In genomic region chr4:182068920-182069319, GRCh38 we compare ENCODE assay signal across 32 cellular contexts.
"Had no signal": no experiment of that assay in that cellular context is flagged by ENCODE, and none has a peak within 500 bp of the region (broad histone marks: within the 10 kb centered on the region; RNA-seq: fewer than 3 reads in every experiment).

No MANE protein-coding gene starts in this region.

- H3K36me3 Mint-ChIP-seq: activated CD4-positive, alpha-beta memory T cell treated with anti-CD3 and anti-CD28 coated beads for 36 hours; activated naive CD4-positive, alpha-beta T cell treated with anti-CD3 and anti-CD28 coated beads, Interleukin-2, amount 10 ng/mL, durations not matched to agents 7 days and 5 days; activated naive CD4-positive, alpha-beta T cell treated with anti-CD3 and anti-CD28 coated beads, Interleukin-2, amount 50 U/mL, for 24 hours; activated naive CD8-positive, alpha-beta T cell; activated naive CD8-positive, alpha-beta T cell treated with anti-CD3 and anti-CD28 coated beads, Interleukin-2, amount 10 ng/mL, durations not matched to agents 7 days and 5 days; brain had no signal

- H3K27ac Mint-ChIP-seq: activated B cell treated with CpG ODN at 0.5 μM for 24 hours; activated CD4-positive, alpha-beta memory T cell treated with anti-CD3 and anti-CD28 coated beads for 36 hours; activated CD4-positive, alpha-beta T cell treated with anti-CD3 and anti-CD28 coated beads, Interleukin-2, amount 10 ng/mL, durations not matched to agents 24 days and 14 days; activated CD8-positive, alpha-beta T cell treated with anti-CD3 and anti-CD28 coated beads for 36 hours; activated naive CD4-positive, alpha-beta T cell treated with anti-CD3 and anti-CD28 coated beads, Interleukin-2, amount 10 ng/mL, durations not matched to agents 7 days and 5 days; activated naive CD4-positive, alpha-beta T cell treated with anti-CD3 and anti-CD28 coated beads, Interleukin-2, amount 50 U/mL, for 24 hours; activated naive CD8-positive, alpha-beta T cell; activated naive CD8-positive, alpha-beta T cell treated with anti-CD3 and anti-CD28 coated beads, Interleukin-2, amount 10 ng/mL, durations not matched to agents 7 days and 5 days; activated naive CD8-positive, alpha-beta T cell treated with anti-CD3 and anti-CD28 coated beads, Interleukin-2, amount 50 U/mL, for 24 hours; activated T-cell treated with anti-CD3 and anti-CD28 coated beads, Interleukin-2, amount 50 U/mL, for 24 hours; activated T-helper 2 cell treated with anti-CD3 and anti-CD28 coated beads, Interferon-gamma antibody, Interleukin-2, Interleukin-4, amounts not matched to agents 10 μg/mL and 5 μg/mL and 100 μg/mL, durations not matched to agents 14 hours and 24 hours and 36 hours; brain; T-helper 1 cell treated with Interleukin-12 subunit alpha and Interleukin-12 subunit beta and Interleukin-4 antibody, amounts not matched to agents 30 μg/mL and 1 μg/mL, for 36 hours; T-helper 2 cell treated with Interferon-gamma antibody and Interleukin-4, amounts not matched to agents 5 μg/mL and 100 μg/mL, for 36 hours had no signal

- ATAC-seq: activated CD8-positive, alpha-beta T cell treated with anti-CD3 and anti-CD28 coated beads for 36 hours; activated naive CD8-positive, alpha-beta T cell treated with anti-CD3 and anti-CD28 coated beads, Interleukin-2, amount 50 U/mL, for 24 hours had no signal

- H3K9me3 Mint-ChIP-seq: activated CD4-positive, alpha-beta T cell treated with anti-CD3 and anti-CD28 coated beads, Interleukin-2, amount 10 ng/mL, durations not matched to agents 24 days and 14 days; activated naive CD4-positive, alpha-beta T cell treated with anti-CD3 and anti-CD28 coated beads, Interleukin-2, amount 50 U/mL, for 24 hours; activated T-helper 2 cell treated with anti-CD3 and anti-CD28 coated beads, Interferon-gamma antibody, Interleukin-2, Interleukin-4, amounts not matched to agents 10 μg/mL and 5 μg/mL and 100 μg/mL, durations not matched to agents 14 hours and 24 hours and 36 hours; T-helper 1 cell treated with Interleukin-12 subunit alpha and Interleukin-12 subunit beta and Interleukin-4 antibody, amounts not matched to agents 30 μg/mL and 1 μg/mL, for 36 hours; T-helper 2 cell treated with Interferon-gamma antibody and Interleukin-4, amounts not matched to agents 5 μg/mL and 100 μg/mL, for 36 hours had no signal

- H3K9me3 ChIP-seq: ascending aorta had no signal

- H3K4me3 ChIP-seq: ascending aorta, cardiac muscle cell had no signal

- H3K36me3 ChIP-seq: ascending aorta, cardiac muscle cell had no signal

- H3K27me3 Mint-ChIP-seq: activated B cell treated with CpG ODN at 0.5 μM for 24 hours; activated CD4-positive, alpha-beta memory T cell treated with anti-CD3 and anti-CD28 coated beads for 36 hours; activated CD4-positive, alpha-beta T cell treated with anti-CD3 and anti-CD28 coated beads, Interleukin-2, amount 10 ng/mL, durations not matched to agents 24 days and 14 days; activated naive CD4-positive, alpha-beta T cell treated with anti-CD3 and anti-CD28 coated beads, Interleukin-2, amount 10 ng/mL, durations not matched to agents 7 days and 5 days; activated naive CD4-positive, alpha-beta T cell treated with anti-CD3 and anti-CD28 coated beads, Interleukin-2, amount 50 U/mL, for 24 hours; activated naive CD8-positive, alpha-beta T cell; activated naive CD8-positive, alpha-beta T cell treated with anti-CD3 and anti-CD28 coated beads, Interleukin-2, amount 10 ng/mL, durations not matched to agents 7 days and 5 days; activated naive CD8-positive, alpha-beta T cell treated with anti-CD3 and anti-CD28 coated beads, Interleukin-2, amount 50 U/mL, for 24 hours; activated T-cell treated with anti-CD3 and anti-CD28 coated beads, Interleukin-2, amount 50 U/mL, for 24 hours had no signal

- H3K27ac ChIP-seq: ascending aorta, cardiac muscle cell, VCaP had no signal

- H3K4me1 Mint-ChIP-seq: activated B cell treated with CpG ODN at 0.5 μM for 24 hours; activated CD4-positive, alpha-beta T cell treated with anti-CD3 and anti-CD28 coated beads, Interleukin-2, amount 10 ng/mL, durations not matched to agents 24 days and 14 days; activated naive CD4-positive, alpha-beta T cell treated with anti-CD3 and anti-CD28 coated beads, Interleukin-2, amount 10 ng/mL, durations not matched to agents 7 days and 5 days; activated naive CD4-positive, alpha-beta T cell treated with anti-CD3 and anti-CD28 coated beads, Interleukin-2, amount 50 U/mL, for 24 hours; activated naive CD8-positive, alpha-beta T cell treated with anti-CD3 and anti-CD28 coated beads, Interleukin-2, amount 10 ng/mL, durations not matched to agents 7 days and 5 days; activated naive CD8-positive, alpha-beta T cell treated with anti-CD3 and anti-CD28 coated beads, Interleukin-2, amount 50 U/mL, for 24 hours; brain had no signal

- H3K4me3 Mint-ChIP-seq: activated B cell treated with CpG ODN at 0.5 μM for 24 hours; activated CD4-positive, alpha-beta memory T cell treated with anti-CD3 and anti-CD28 coated beads for 36 hours; activated CD4-positive, alpha-beta T cell treated with anti-CD3 and anti-CD28 coated beads, Interleukin-2, amount 10 ng/mL, durations not matched to agents 24 days and 14 days; activated CD8-positive, alpha-beta T cell treated with anti-CD3 and anti-CD28 coated beads for 36 hours; activated naive CD4-positive, alpha-beta T cell treated with anti-CD3 and anti-CD28 coated beads, Interleukin-2, amount 10 ng/mL, durations not matched to agents 7 days and 5 days; activated naive CD4-positive, alpha-beta T cell treated with anti-CD3 and anti-CD28 coated beads, Interleukin-2, amount 50 U/mL, for 24 hours; activated naive CD8-positive, alpha-beta T cell; activated naive CD8-positive, alpha-beta T cell treated with anti-CD3 and anti-CD28 coated beads, Interleukin-2, amount 10 ng/mL, durations not matched to agents 7 days and 5 days; activated naive CD8-positive, alpha-beta T cell treated with anti-CD3 and anti-CD28 coated beads, Interleukin-2, amount 50 U/mL, for 24 hours; activated T-cell treated with anti-CD3 and anti-CD28 coated beads, Interleukin-2, amount 50 U/mL, for 24 hours; brain; T-helper 1 cell treated with Interleukin-12 subunit alpha and Interleukin-12 subunit beta and Interleukin-4 antibody, amounts not matched to agents 30 μg/mL and 1 μg/mL, for 36 hours; T-helper 2 cell treated with Interferon-gamma antibody and Interleukin-4, amounts not matched to agents 5 μg/mL and 100 μg/mL, for 36 hours had no signal

- DNase-seq: activated B cell treated with CpG ODN at 0.5 μM for 24 hours; activated CD4-positive, alpha-beta memory T cell treated with anti-CD3 and anti-CD28 coated beads for 36 hours; activated CD4-positive, alpha-beta T cell treated with anti-CD3 and anti-CD28 coated beads for 4 hours; activated CD4-positive, alpha-beta T cell treated with anti-CD3 and anti-CD28 coated beads, Interleukin-2, amount 10 ng/mL, durations not matched to agents 24 days and 14 days; activated CD4-positive, alpha-beta T cell treated with anti-CD3 and anti-CD28 coated beads, Interleukin-2, amount 50 U/mL, for 1 hour; activated CD4-positive, alpha-beta T cell treated with anti-CD3 and anti-CD28 coated beads, Interleukin-2, amount 50 U/mL, for 4 hours; activated CD4-positive, CD25-positive, alpha-beta regulatory T cell treated with anti-CD3 and anti-CD28 coated beads, Interleukin-2, amount 50 U/mL, for 72 hours; activated CD8-positive, alpha-beta memory T cell treated with anti-CD3 and anti-CD28 coated beads, Interleukin-2, amount 50 U/mL, for 48 hours; activated CD8-positive, alpha-beta T cell treated with anti-CD3 and anti-CD28 coated beads for 36 hours; activated effector memory CD4-positive, alpha-beta T cell treated with Interleukin-2 at 50 U/mL for 16 hours; activated gamma-delta T cell; activated naive CD4-positive, alpha-beta T cell treated with anti-CD3 and anti-CD28 coated beads, Interleukin-2, amount 10 ng/mL, durations not matched to agents 7 days and 5 days; activated naive CD4-positive, alpha-beta T cell treated with Interleukin-2 at 50 U/mL for 16 hours; activated naive CD8-positive, alpha-beta T cell treated with anti-CD3 and anti-CD28 coated beads, Interleukin-2, amount 10 ng/mL, durations not matched to agents 7 days and 5 days; activated naive CD8-positive, alpha-beta T cell treated with anti-CD3 and anti-CD28 coated beads, Interleukin-2, amount 50 U/mL, for 24 hours; activated T-cell treated with anti-CD3 and anti-CD28 coated beads, Interleukin-2, amount 50 U/mL, for 24 hours; activated T-cell treated with anti-CD3 and anti-CD28 coated beads, Interleukin-2, amount 50 U/mL, for 48 hours; amygdala; anterior cingulate cortex; central memory CD4-positive, alpha-beta T cell; T-helper 1 cell; T-helper 2 cell; T-helper 9 cell had no signal

- H3K4me1 ChIP-seq: ascending aorta had no signal

- H3K27me3 ChIP-seq: ascending aorta, cardiac muscle cell had no signal
